Comparison of ENCODE assay signal across 23 cellular contexts in the genomic region with DNA sequence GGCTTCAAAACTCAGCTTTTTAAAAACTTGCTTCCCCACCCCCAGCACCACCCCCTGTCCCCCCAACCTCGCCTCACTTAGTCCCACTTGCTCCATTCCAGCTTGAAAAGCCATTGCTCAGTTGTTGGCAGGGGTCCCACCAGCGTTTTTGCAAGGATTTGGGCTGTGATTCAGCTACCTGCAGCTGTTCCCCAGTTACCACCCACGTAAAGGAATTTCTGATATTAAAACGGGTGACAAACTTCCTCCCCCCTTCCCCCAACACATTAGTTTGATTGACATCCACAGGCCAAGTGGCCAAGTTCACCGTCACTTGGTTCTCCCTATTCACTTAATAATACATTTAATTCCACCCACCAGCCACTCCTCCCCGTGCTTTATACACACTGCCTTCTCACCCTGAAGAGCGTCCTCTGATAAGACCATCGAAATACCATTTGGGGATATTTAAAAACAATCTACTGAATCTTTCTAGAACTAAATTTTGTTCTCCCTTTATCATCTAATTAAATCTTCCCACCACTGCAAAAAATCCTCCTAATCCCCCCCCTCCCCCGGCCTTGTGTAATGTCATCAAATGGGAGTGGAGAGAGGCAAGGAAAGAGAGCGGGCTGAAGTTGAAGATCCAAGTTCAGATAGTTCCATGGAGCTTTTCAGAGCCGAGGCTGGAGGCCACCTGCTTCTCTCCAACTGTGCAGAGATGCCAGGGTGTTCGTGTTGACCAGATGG. TPM values are rescaled to one million over a fixed set of nuclear protein-coding genes. Genes with fewer than 3 reads are reported as not detected.
DNase-seq lines count a peak whose midpoint lies in the region; ATAC-seq and TF ChIP-seq lines count a peak whose summit lies in the region.
"Had no signal": no experiment of that assay in that cellular context is flagged by ENCODE, and none has a peak within 500 bp of the region (broad histone marks: within the 10 kb centered on the region; RNA-seq: fewer than 3 reads in every experiment).

No MANE protein-coding gene starts in this region.

- peaks cover 13% of the 10 kb centered on the region for H3K4me1 ChIP-seq in left ventricle myocardium inferior
- H3K4me1 ChIP-seq in SJCRH30: peaks cover 61% of the 10 kb centered on the region
- H3K4me1 ChIP-seq: breast epithelium, suprapubic skin had no signal

- no peaks in the 10 kb centered on the region for H3K36me3 Mint-ChIP-seq in Calu3 (ENCODE audit: insufficient read depth, unreplicated experiment)
- H3K36me3 Mint-ChIP-seq: activated naive CD8-positive, alpha-beta T cell treated with anti-CD3 and anti-CD28 coated beads, Interleukin-2, amount 10 ng/mL, durations not matched to agents 7 days and 5 days; CD4-positive, alpha-beta memory T cell; natural killer cell treated with Interleukin-12 subunit alpha and Interleukin-12 subunit beta and Interleukin-15 and Interleukin-18, amount 100 ng/mL, for 72 hours had no signal

- H3K27ac ChIP-seq in left ventricle myocardium inferior (replicated peaks) (no peak overlapping the region), SJCRH30 (peak overlapping the region; percentile 85)
- H3K27ac ChIP-seq: breast epithelium, suprapubic skin had no signal

- peaks cover 9% of the 10 kb centered on the region for H3K4me1 Mint-ChIP-seq in Calu3 (ENCODE audit: low read depth, unreplicated experiment)
- H3K4me1 Mint-ChIP-seq: activated naive CD8-positive, alpha-beta T cell treated with anti-CD3 and anti-CD28 coated beads, Interleukin-2, amount 10 ng/mL, durations not matched to agents 7 days and 5 days; activated T-helper 17 cell treated with anti-CD3 and anti-CD28 coated beads, Interleukin-2, amount 50 U/mL, for 72 hours; CD4-positive, alpha-beta memory T cell had no signal

- H3K27me3 Mint-ChIP-seq in Calu3 (ENCODE audit: unreplicated experiment): peaks cover 22% of the 10 kb centered on the region
- H3K27me3 Mint-ChIP-seq: activated naive CD8-positive, alpha-beta T cell treated with anti-CD3 and anti-CD28 coated beads, Interleukin-2, amount 10 ng/mL, durations not matched to agents 7 days and 5 days had no signal

- H3K4me3 Mint-ChIP-seq in Calu3 (ENCODE audit: low read depth, unreplicated experiment): no peak overlapping the region
- H3K4me3 Mint-ChIP-seq: activated naive CD8-positive, alpha-beta T cell treated with anti-CD3 and anti-CD28 coated beads, Interleukin-2, amount 10 ng/mL, durations not matched to agents 7 days and 5 days; activated T-helper 17 cell treated with anti-CD3 and anti-CD28 coated beads, Interleukin-2, amount 50 U/mL, for 72 hours; CD4-positive, alpha-beta memory T cell; natural killer cell treated with Interleukin-12 subunit alpha and Interleukin-12 subunit beta and Interleukin-15 and Interleukin-18, amount 100 ng/mL, for 72 hours had no signal

- peak; percentile 47 for DNase-seq in left ventricle myocardium inferior
- no peak for DNase-seq in cardiac septum (ENCODE audit: low spot score)
- peak; percentile 98 to 99 for DNase-seq in SJCRH30
- peak; percentile 31 for DNase-seq in kidney tubule cell (ENCODE audit: low spot score)
- no peak for DNase-seq in Calu3
- DNase-seq in DMS153 treated with DMSO at 0.1 percent for 48 hours (lab: John Stamatoyannopoulos, UW; ENCODE audit: unreplicated experiment): no peak
- DNase-seq: activated CD4-positive, alpha-beta T cell treated with anti-CD3 and anti-CD28 coated beads for 48 hours; activated naive CD8-positive, alpha-beta T cell treated with anti-CD3 and anti-CD28 coated beads, Interleukin-2, amount 10 ng/mL, durations not matched to agents 7 days and 5 days; CD4-positive, alpha-beta memory T cell; dermis blood vessel endothelial cell; Kasumi-1; mesendoderm; NCI-H1436 treated with DMSO at 0.1 percent for 48 hours; posterior cingulate gyrus; RPMI8226; SW 1271 had no signal

- no peak for TF ChIP-seq CTCF in left ventricle myocardium inferior (IDR thresholded peaks at IDR 0.05; ENCODE audit: borderline replicate concordance)
- TF ChIP-seq CTCF in Calu3 (IDR thresholded peaks at IDR 0.05; ENCODE audit: unreplicated experiment): no peak

- H3K36me3 ChIP-seq in left ventricle myocardium inferior: no peaks in the 10 kb centered on the region
- H3K36me3 ChIP-seq in SJCRH30: no peaks in the 10 kb centered on the region
- H3K36me3 ChIP-seq: breast epithelium, suprapubic skin had no signal

- ATAC-seq in GM21825 (IDR thresholded peaks at IDR 0.05; ENCODE audit: unreplicated experiment): no peak
- ATAC-seq in GM21576 (IDR thresholded peaks at IDR 0.05; ENCODE audit: unreplicated experiment): no peak
- ATAC-seq: activated T-helper 17 cell treated with anti-CD3 and anti-CD28 coated beads, Interleukin-2, amount 50 U/mL, for 72 hours; natural killer cell treated with Interleukin-12 subunit alpha and Interleukin-12 subunit beta and Interleukin-15 and Interleukin-18, amount 100 ng/mL, for 72 hours had no signal

- intact Hi-C loops in left ventricle myocardium inferior (cut with micrococcal nuclease) (no loop called here), cardiac septum (cut with DNase I) (no loop called here), Calu3 (cut with micrococcal nuclease; ENCODE audit: unreplicated experiment) (no loop called here)

- no peak overlapping the region for H3K4me3 ChIP-seq in left ventricle myocardium inferior
- peak overlapping the region; percentile 21 for H3K4me3 ChIP-seq in SJCRH30
- H3K4me3 ChIP-seq: breast epithelium, suprapubic skin had no signal

- no TSS peak for BruUV-seq in Calu3 (replicated peaks; lab: Mats Ljungman, UMichigan)

- no peak overlapping the region for H3K27ac Mint-ChIP-seq in Calu3 (ENCODE audit: unreplicated experiment)
- H3K27ac Mint-ChIP-seq: activated naive CD8-positive, alpha-beta T cell treated with anti-CD3 and anti-CD28 coated beads, Interleukin-2, amount 10 ng/mL, durations not matched to agents 7 days and 5 days; activated T-helper 17 cell treated with anti-CD3 and anti-CD28 coated beads, Interleukin-2, amount 50 U/mL, for 72 hours; CD4-positive, alpha-beta memory T cell; natural killer cell treated with Interleukin-12 subunit alpha and Interleukin-12 subunit beta and Interleukin-15 and Interleukin-18, amount 100 ng/mL, for 72 hours had no signal

- H3K9me3 ChIP-seq in left ventricle myocardium inferior (replicated peaks) (no peaks in the 10 kb centered on the region), SJCRH30 (replicated peaks) (no peaks in the 10 kb centered on the region)
- H3K9me3 ChIP-seq: breast epithelium, suprapubic skin had no signal

- H3K9me3 Mint-ChIP-seq in Calu3 (ENCODE audit: low read depth, unreplicated experiment): no peaks in the 10 kb centered on the region
- H3K9me3 Mint-ChIP-seq: activated T-helper 17 cell treated with anti-CD3 and anti-CD28 coated beads, Interleukin-2, amount 50 U/mL, for 72 hours had no signal

- CTCF ChIA-PET in Calu3 (lab: Charles Lee): interaction anchor here (0.6 to 0.8 kb wide), 4 partner anchors 32 to 1571 kb away, joined by 3 to 7 read pairs (median 4); no protein-coding TSS in a partner anchor

- no peaks in the 10 kb centered on the region for H3K27me3 ChIP-seq in left ventricle myocardium inferior (ENCODE audit: low read depth)
- no peaks in the 10 kb centered on the region for H3K27me3 ChIP-seq in SJCRH30
- H3K27me3 ChIP-seq: breast epithelium had no signal

RNA-seq across cellular contexts. Expression of gene SOX9, which starts 55.1 kb away (rescaled TPM):
- total RNA-seq in left ventricle myocardium inferior (15.0 TPM), cardiac septum (24.0 TPM), Calu3 (2022) (173 and 210 TPM in 2 replicates)
- 104 and 105 TPM in 2 replicates for total RNA-seq in SJCRH30 (2014; rRNA removed; shearing (Covaris generic))
- total RNA-seq: activated naive CD8-positive, alpha-beta T cell treated with anti-CD3 and anti-CD28 coated beads, Interleukin-2, amount 10 ng/mL, durations not matched to agents 7 days and 5 days; activated T-helper 17 cell treated with anti-CD3 and anti-CD28 coated beads, Interleukin-2, amount 50 U/mL, for 72 hours; CD4-positive, alpha-beta memory T cell; endothelial cell of umbilical vein; natural killer cell treated with Interleukin-12 subunit alpha and Interleukin-12 subunit beta and Interleukin-15 and Interleukin-18, amount 100 ng/mL, for 72 hours had no signal

Comparison
In these comparisons a context has a peak if more than half of its experiments do, and no peak if none do; other contexts are left out.
1. DNase-seq: peak in left ventricle myocardium inferior (single experiment), SJCRH30 (2 of 2) and kidney tubule cell (single experiment); none in cardiac septum (single experiment), Calu3 (single experiment) and DMS153 treated with DMSO at 0.1 percent for 48 hours (single experiment).